8 cellular contexts compared by ENCODE assay signal in the genomic region with DNA sequence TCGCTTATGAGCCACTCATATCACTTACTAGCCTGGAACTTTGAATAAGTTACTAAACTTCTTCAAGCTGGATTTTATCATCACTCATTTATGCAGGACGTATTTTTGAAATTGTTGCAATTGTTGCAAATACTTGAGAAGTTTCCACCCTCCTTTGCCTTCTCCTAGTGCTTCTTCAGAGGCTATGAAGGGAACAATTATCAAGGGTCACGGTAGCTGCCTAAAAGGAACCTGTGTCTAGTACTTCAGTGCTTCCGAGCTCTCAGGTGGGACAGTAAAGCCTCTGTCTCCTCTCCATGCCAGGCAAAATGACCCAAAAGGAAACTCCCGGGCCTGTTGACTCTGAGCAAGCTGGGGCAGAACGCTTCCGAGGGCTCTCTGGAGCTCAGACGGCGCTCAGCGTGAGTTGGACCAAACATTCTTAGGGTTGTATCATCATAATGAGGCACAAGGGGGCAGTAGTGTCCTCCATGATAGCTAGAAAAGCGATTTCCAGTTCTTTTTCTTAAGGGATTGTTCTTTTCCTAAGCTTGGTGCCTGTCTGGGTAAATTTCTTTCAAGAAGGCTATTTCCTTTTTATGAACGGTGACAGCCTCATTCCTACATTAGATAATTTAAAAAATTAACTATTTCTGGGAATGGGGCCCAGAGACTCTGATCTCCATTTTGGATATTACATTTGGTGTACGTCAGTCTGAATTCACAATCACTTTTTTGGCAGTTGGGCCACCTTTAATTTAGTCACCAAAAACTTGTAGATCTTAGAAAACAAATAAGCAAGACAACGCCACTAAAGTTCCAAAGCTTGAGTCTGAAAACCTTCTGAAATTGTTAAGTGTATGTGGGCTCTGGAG.
DNase-seq lines count a peak whose midpoint lies in the region; ATAC-seq, FAIRE-seq and TF ChIP-seq lines count a peak whose summit lies in the region.

No MANE protein-coding gene starts in this region.

- H3K9me3 ChIP-seq in GM12878 (replicated peaks; ENCODE audit: control insufficient read depth, insufficient read depth, low read length) (no peaks in the 10 kb centered on the region), smooth muscle cell (replicated peaks; ENCODE audit: low read depth) (no peaks in the 10 kb centered on the region)

- SMC1A ChIA-PET in GM12878 (lab: Charles Lee; ENCODE audit: uncharacterized antibody, unreplicated experiment) = interaction anchor here (0.6 to 4.1 kb wide), 14 partner anchors 9 to 1465 kb away, joined by 3 to 24 read pairs (median 3); no protein-coding TSS in a partner anchor

- H3K27me3 ChIP-seq in GM12878 (replicated peaks in 1 of 2; ENCODE audit: control insufficient read depth in 2 of 2, insufficient read depth in 2 of 2, low read length in 1 of 2) (no peaks in the 10 kb centered on the region), smooth muscle cell (ENCODE audit: low read depth) (no peaks in the 10 kb centered on the region)

- ATAC-seq in GM19372 (IDR thresholded peaks at IDR 0.05; ENCODE audit: low read depth, unreplicated experiment) (peak; percentile 59), GM12878 (peak; percentile 92), HG03095 (IDR thresholded peaks at IDR 0.05; ENCODE audit: unreplicated experiment) (no peak)

- RAD21 ChIA-PET in GM12878 (lab: Charles Lee; ENCODE audit: unreplicated experiment) = interaction anchor here (1.0 to 2.5 kb wide), 7 partner anchors 243 to 992 kb away, joined by 3 to 20 read pairs (median 3); no protein-coding TSS in a partner anchor

- H3K4me1 ChIP-seq in GM12878 (ENCODE audit: control insufficient read depth, insufficient read depth, low read length) (no peaks in the 10 kb centered on the region), smooth muscle cell (ENCODE audit: low read depth) (no peaks in the 10 kb centered on the region)

- TF ChIP-seq RAD21 in GM12878 (IDR thresholded peaks at IDR 0.05; ENCODE audit: insufficient read depth, low read depth, low read length) = peak; percentile 54

- in situ Hi-C loops in GM12878 (cut with MboI) = loop anchor here (5.0 to 10.0 kb wide), 2 partner anchors 694 to 991 kb away; no protein-coding TSS in a partner anchor

- peak; percentile 84 for FAIRE-seq in D721Med (lab: Jason Lieb, UNC)
- peak; percentile 64 for FAIRE-seq in GM12878 (lab: Jason Lieb, UNC)

- no peaks in the 10 kb centered on the region for H3K36me3 ChIP-seq in GM12878 (ENCODE audit: control insufficient read depth in 2 of 2, insufficient read depth in 2 of 2, low read length in 1 of 2)
- no peaks in the 10 kb centered on the region for H3K36me3 ChIP-seq in smooth muscle cell (ENCODE audit: low read depth)

- H3K9ac ChIP-seq in GM12878 (ENCODE audit: control insufficient read depth, insufficient read depth, low read length) = no peak overlapping the region
- no peak overlapping the region for H3K9ac ChIP-seq in smooth muscle cell (ENCODE audit: low read depth)

- intact Hi-C loops in GM12878 (cut with micrococcal nuclease; ENCODE audit: unreplicated experiment) = loop anchor here (1.0 to 2.0 kb wide), 3 partner anchors 361 to 995 kb away; no protein-coding TSS in a partner anchor

- H3K79me2 ChIP-seq in GM12878 (ENCODE audit: control insufficient read depth, insufficient read depth, low read length) = no peaks in the 10 kb centered on the region
- no peaks in the 10 kb centered on the region for H3K79me2 ChIP-seq in smooth muscle cell (ENCODE audit: low read depth)

- no peaks in the 10 kb centered on the region for H4K20me1 ChIP-seq in GM12878 (ENCODE audit: control insufficient read depth, insufficient read depth)
- H4K20me1 ChIP-seq in smooth muscle cell (ENCODE audit: low read depth) = no peaks in the 10 kb centered on the region

- no peak overlapping the region for H3K4me3 ChIP-seq in GM12878
- H3K4me3 ChIP-seq in smooth muscle cell = no peak overlapping the region

- H3K4me2 ChIP-seq in GM12878 (ENCODE audit: control insufficient read depth, insufficient read depth) = no peak overlapping the region
- H3K4me2 ChIP-seq in smooth muscle cell = peak overlapping the region; percentile 74

- BruUV-seq in GM12878 (replicated peaks; lab: Mats Ljungman, UMichigan) = no TSS peak

- CTCF ChIA-PET in GM12878 (lab: Yijun Ruan, JAX) = interaction anchor here (0.7 to 5.4 kb wide), 38 partner anchors 8 to 998 kb away, joined by 3 to 54 read pairs (median 4); no protein-coding TSS in a partner anchor

- TF ChIP-seq POLR2A in GM12878 (IDR thresholded peaks at IDR 0.05; ENCODE audit: low read depth, low read length) = no peak

- POLR2A ChIA-PET in GM12878 (lab: Charles Lee) = interaction anchor here (0.6 kb wide), 1 partner anchor 423 kb away, joined by 3 read pairs; no protein-coding TSS in a partner anchor

- 20% methylated on average over 14 of the region's 14 CpGs for WGBS in GM12878 (ENCODE audit: insufficient coverage, insufficient replicate concordance, low lambda C conversion rate, missing lambda C conversion rate)
- WGBS in smooth muscle cell (ENCODE audit: low lambda C conversion rate) = 35% methylated on average over 14 of the region's 14 CpGs

- DNase-seq in D721Med (ENCODE audit: insufficient read length, low spot score) (no peak), HS-5 (ENCODE audit: low read depth) (peak; percentile 13), NOMO-1 treated with dmso at 0.1 percent for 144 hours (lab: John Stamatoyannopoulos, UW; ENCODE audit: unreplicated experiment) (peak; percentile 7), GM12878 (ENCODE audit: low read depth, low spot score) (no peak), iPS DF 4.7 (ENCODE audit: extremely low read depth, low spot score) (peak; percentile 71), smooth muscle cell (lab: John Stamatoyannopoulos, UW; ENCODE audit: unreplicated experiment) (peak; percentile 2)

- TF ChIP-seq CTCF in D721Med (IDR thresholded peaks at IDR 0.05; ENCODE audit: insufficient read depth, missing control alignments) (peak; percentile 87), GM12878 (IDR thresholded peaks at IDR 0.05 in 2 of 3, conservative IDR thresholded peaks at IDR 0.05 in 1 of 3; ENCODE audit: control insufficient read depth in 2 of 3, extremely low read depth in 1 of 3, insufficient read depth in 1 of 3, low read depth in 3 of 3, low read length in 3 of 3) (peak; percentile 57 to 68 (median 66); a peak in 5 of 6 replicates), smooth muscle cell (IDR thresholded peaks at IDR 0.05; ENCODE audit: borderline replicate concordance, insufficient read depth, poor library complexity, severe bottlenecking) (peak; percentile 75)

- H3F3A ChIP-seq in smooth muscle cell (ENCODE audit: low read depth) = no peaks in the 10 kb centered on the region

- H2AFZ ChIP-seq in GM12878 (ENCODE audit: control insufficient read depth, low read depth, low read length) = no peak overlapping the region
- H2AFZ ChIP-seq in smooth muscle cell (ENCODE audit: low read depth) = peak overlapping the region; percentile 76

- H3K27ac ChIP-seq in GM12878 (ENCODE audit: control insufficient read depth, insufficient read depth) (no peak overlapping the region), smooth muscle cell (ENCODE audit: low read depth) (no peak overlapping the region)

- TF ChIP-seq EP300 in GM12878 (IDR thresholded peaks at IDR 0.05; ENCODE audit: borderline replicate concordance in 1 of 2, control insufficient read depth in 1 of 2, low read depth in 2 of 2, low read length in 2 of 2) = no peak

TF ChIP-seq in GM12878, 131 proteins besides CTCF, POLR2A, EP300 and RAD21:
- TF ChIP-seq PAX5 (IDR thresholded peaks at IDR 0.05; ENCODE audit: borderline replicate concordance, low read depth, low read length) (no peak), SMC3 (IDR thresholded peaks at IDR 0.05; ENCODE audit: borderline replicate concordance, low read length) (peak; percentile 49; the same call in 1 of the 2 replicates)

Comparison
In these comparisons a context has a peak if more than half of its experiments do, and no peak if none do; other contexts are left out.
1. DNase-seq: peak in HS-5 (single experiment), NOMO-1 treated with dmso at 0.1 percent for 144 hours (single experiment), iPS DF 4.7 (single experiment) and smooth muscle cell (single experiment); none in D721Med (single experiment) and GM12878 (single experiment).
2. Peak in every context shown above with its lines, with median percentiles within 50 percentile points of each other: CTCF ChIP-seq.